ENCODE assay signal across 10 cellular contexts in genomic region chr22:44037519-44038370, GRCh38. TPM values are rescaled to one million over a fixed set of nuclear protein-coding genes. Genes with fewer than 3 reads are reported as not detected.
DNase-seq lines count a peak whose midpoint lies in the region; ATAC-seq, FAIRE-seq and TF ChIP-seq lines count a peak whose summit lies in the region.
"Had no signal": no experiment of that assay in that cellular context is flagged by ENCODE, and none has a peak within 500 bp of the region (broad histone marks: within the 10 kb centered on the region; RNA-seq: fewer than 3 reads in every experiment).

No MANE protein-coding gene starts in this region.

- H3K4me1 Mint-ChIP-seq in CD8-positive, alpha-beta T cell (ENCODE audit: low read depth) = peaks cover 5% of the 10 kb centered on the region

- no peak for ATAC-seq in CD8-positive, alpha-beta T cell

- POLR2A ChIA-PET in CD8-positive, alpha-beta T cell (lab: Charles Lee) = no interaction called here

- CTCF ChIA-PET in CD8-positive, alpha-beta T cell (lab: Charles Lee) = interaction anchor here (1.0 to 2.9 kb wide), 2 partner anchors 43 to 45 kb away, joined by 3 to 10 read pairs; no protein-coding TSS in a partner anchor

- H3K36me3 ChIP-seq in esophagus (ENCODE audit: control insufficient read depth in 2 of 2, insufficient read depth in 2 of 2, low read length in 1 of 2) = no peaks in the 10 kb centered on the region
- no peaks in the 10 kb centered on the region for H3K36me3 ChIP-seq in CD8-positive, alpha-beta T cell (ENCODE audit: insufficient read depth, low read length)

- peak; percentile 94 for DNase-seq in AG20443 (ENCODE audit: low spot score)
- peak; percentile 77 for DNase-seq in NCI-H69 (lab: John Stamatoyannopoulos, UW)
- peak; percentile 81 for DNase-seq in non-pigmented ciliary epithelial cell (ENCODE audit: low read depth)
- DNase-seq in CD8-positive, alpha-beta T cell = no peak
- no peak for DNase-seq in frontal cortex (ENCODE audit: low spot score in 2 of 2)
- no peak for DNase-seq in activated effector memory CD4-positive, alpha-beta T cell treated with Interleukin-2 at 50 U/mL for 16 hours
- DNase-seq in NAMALWA (ENCODE audit: low spot score) = no peak
- DNase-seq: activated naive CD4-positive, alpha-beta T cell; NCI-H524 treated with DMSO at 0.1 percent for 48 hours had no signal

- H3K9me3 ChIP-seq in esophagus (ENCODE audit: control insufficient read depth in 2 of 2, insufficient read depth in 1 of 2, low read depth in 1 of 2, low read length in 1 of 2) = no peaks in the 10 kb centered on the region
- H3K9me3 ChIP-seq in CD8-positive, alpha-beta T cell (ENCODE audit: low read length) = no peaks in the 10 kb centered on the region

- intact Hi-C loops in CD8-positive, alpha-beta T cell (cut with DNase I, micrococcal nuclease) = no loop called here

- peaks cover 3 to 4% of the 10 kb centered on the region in 2 donors for H3K4me1 ChIP-seq in esophagus (ENCODE audit: control insufficient read depth in 2 of 2, insufficient read depth in 2 of 2, low read length in 1 of 2)
- H3K4me1 ChIP-seq in CD8-positive, alpha-beta T cell (ENCODE audit: insufficient read depth, low read length) = peaks cover 5% of the 10 kb centered on the region

- no peak overlapping the region for H3K4me3 ChIP-seq in esophagus (ENCODE audit: low read depth in 1 of 2, low read length in 2 of 2)
- no peak overlapping the region for H3K4me3 ChIP-seq in CD8-positive, alpha-beta T cell (ENCODE audit: low read depth, low read length)

- no peaks in the 10 kb centered on the region for H3K9me3 Mint-ChIP-seq in CD8-positive, alpha-beta T cell

- 36 to 60% methylated on average over 9 of the region's 9 CpGs for WGBS in esophagus, 2 donors

- H3K27ac ChIP-seq in esophagus (ENCODE audit: low read depth in 2 of 2, low read length in 1 of 2) = peak overlapping the region; percentile 6 to 69
- H3K27ac ChIP-seq in CD8-positive, alpha-beta T cell (ENCODE audit: low read depth, low read length) = no peak overlapping the region

- no peaks in the 10 kb centered on the region for H3K27me3 ChIP-seq in esophagus (ENCODE audit: control insufficient read depth in 1 of 2, insufficient read depth in 2 of 2, low read length in 2 of 2)
- no peaks in the 10 kb centered on the region for H3K27me3 ChIP-seq in CD8-positive, alpha-beta T cell (ENCODE audit: insufficient read depth, low read length)

- TF ChIP-seq CTCF in CD8-positive, alpha-beta T cell (IDR thresholded peaks at IDR 0.05) = no peak

- no peak for FAIRE-seq in frontal cortex (lab: Jason Lieb, UNC)

- peaks cover 2% of the 10 kb centered on the region for H3K27me3 Mint-ChIP-seq in CD8-positive, alpha-beta T cell (ENCODE audit: low read depth)

- H3K36me3 Mint-ChIP-seq in CD8-positive, alpha-beta T cell = no peaks in the 10 kb centered on the region

- H3K4me3 Mint-ChIP-seq in CD8-positive, alpha-beta T cell = no peak overlapping the region

- H3K27ac Mint-ChIP-seq in CD8-positive, alpha-beta T cell = no peak overlapping the region

RNA-seq across cellular contexts. Expression of gene PARVB, which starts 13.6 kb away (rescaled TPM):
- polyA plus RNA-seq in esophagus = 1 to 10 TPM; 1.8 to 3.9 TPM
- 1 to 10 TPM; 4.1 to 4.9 TPM for total RNA-seq in CD8-positive, alpha-beta T cell
- total RNA-seq in frontal cortex = 5.7 TPM

Comparison
In these comparisons a context has a peak if more than half of its experiments do, and no peak if none do; other contexts are left out.
1. DNase-seq: peak in AG20443 (single experiment), NCI-H69 (single experiment) and non-pigmented ciliary epithelial cell (single experiment); none in CD8-positive, alpha-beta T cell (0 of 7), frontal cortex (0 of 2), activated effector memory CD4-positive, alpha-beta T cell treated with Interleukin-2 at 50 U/mL for 16 hours (single experiment) and NAMALWA (single experiment).